In genomic region chr5:157828949-157829639, GRCh38 we compare ENCODE assay signal across 10 cellular contexts. TPM values are rescaled to one million over a fixed set of nuclear protein-coding genes. Genes with fewer than 3 reads are reported as not detected.
A peak's percentile ranks its signal among the peaks of the same experiment; 100 is the strongest.
DNase-seq lines count a peak whose midpoint lies in the region; ATAC-seq and TF ChIP-seq lines count a peak whose summit lies in the region.
"Had no signal": no experiment of that assay in that cellular context is flagged by ENCODE, and none has a peak within 500 bp of the region (broad histone marks: within the 10 kb centered on the region; RNA-seq: fewer than 3 reads in every experiment).

No MANE protein-coding gene starts in this region.

- H3K36me3 Mint-ChIP-seq in Calu3 (ENCODE audit: insufficient read depth, unreplicated experiment) = peaks cover 6% of the 10 kb centered on the region
- peaks cover 0 to 9% (median 0%) of the 10 kb centered on the region in 3 donors for H3K36me3 Mint-ChIP-seq in naive thymus-derived CD8-positive, alpha-beta T cell

- BruUV-seq in Calu3 (replicated peaks; lab: Mats Ljungman, UMichigan) = no TSS peak

- TF ChIP-seq CTCF in Calu3 (IDR thresholded peaks at IDR 0.05; ENCODE audit: unreplicated experiment) = peak; percentile 45
- peak; percentile 28 for TF ChIP-seq CTCF in HL-60 (IDR thresholded peaks at IDR 0.05; ENCODE audit: insufficient read depth, low read length)
- peak; percentile 43 for TF ChIP-seq CTCF in astrocyte of the spinal cord (IDR thresholded peaks at IDR 0.05; ENCODE audit: low read depth, low read length)
- TF ChIP-seq CTCF in stomach (IDR thresholded peaks at IDR 0.05) = no peak

- H3K9me3 Mint-ChIP-seq in Calu3 (ENCODE audit: low read depth, unreplicated experiment) = no peaks in the 10 kb centered on the region
- H3K9me3 Mint-ChIP-seq in naive thymus-derived CD8-positive, alpha-beta T cell = no peaks in the 10 kb centered on the region

- H3K27me3 ChIP-seq in HL-60 (ENCODE audit: insufficient read depth, poor library complexity, severe bottlenecking) (no peaks in the 10 kb centered on the region), stomach (no peaks in the 10 kb centered on the region)

- peak; percentile 50 to 54 for ATAC-seq in naive thymus-derived CD8-positive, alpha-beta T cell
- ATAC-seq in GM18498 (IDR thresholded peaks at IDR 0.05; ENCODE audit: unreplicated experiment) = no peak

- intact Hi-C loops in Calu3 (cut with micrococcal nuclease; ENCODE audit: unreplicated experiment) (no loop called here), stomach (cut with DNase I; ENCODE audit: low total_unique reads) (no loop called here)

- H3K27ac ChIP-seq in HL-60 (replicated peaks) = no peak overlapping the region
- peak overlapping the region in 2 of 5 donors; percentile 49 to 67 for H3K27ac ChIP-seq in stomach

- H3K4me1 Mint-ChIP-seq in Calu3 (ENCODE audit: low read depth, unreplicated experiment) = peaks cover 36% of the 10 kb centered on the region
- H3K4me1 Mint-ChIP-seq in naive thymus-derived CD8-positive, alpha-beta T cell = peaks cover 22 to 80% (median 48%) of the 10 kb centered on the region in 4 donors

- H3K4me1 ChIP-seq in stomach = peaks cover 22 to 81% (median 55%) of the 10 kb centered on the region in 4 donors

- no peak for DNase-seq in Calu3
- DNase-seq in HL-60 (ENCODE audit: low read depth in 1 of 2, low spot score in 1 of 2) = no peak
- DNase-seq in astrocyte of the spinal cord (ENCODE audit: low read depth, low spot score) = no peak
- DNase-seq in naive thymus-derived CD8-positive, alpha-beta T cell = no peak
- no peak for DNase-seq in NK-92 treated with Interleukin-12 subunit alpha and Interleukin-12 subunit beta, amount 100 ng/mL, for 24 hours (lab: John Stamatoyannopoulos, UW)
- DNase-seq in stomach = no peak
- DNase-seq in GM19238 (ENCODE audit: insufficient read length, low spot score) = no peak
- DNase-seq: activated effector memory CD4-positive, alpha-beta T cell treated with Interleukin-2 at 50 U/mL for 16 hours; NCI-H526 had no signal

- CTCF ChIA-PET in Calu3 (lab: Charles Lee) = interaction anchor here (0.6 to 1.9 kb wide), 7 partner anchors 12 to 222 kb away, joined by 3 to 5 read pairs (median 3); no protein-coding TSS in a partner anchor

- H3K9me3 ChIP-seq in stomach = no peaks in the 10 kb centered on the region

- TF ChIP-seq EP300 in stomach (IDR thresholded peaks at IDR 0.05) = no peak

- no peak for TF ChIP-seq POLR2A in stomach (IDR thresholded peaks at IDR 0.05)

- H3K27me3 Mint-ChIP-seq in Calu3 (ENCODE audit: unreplicated experiment) = no peaks in the 10 kb centered on the region
- no peaks in the 10 kb centered on the region for H3K27me3 Mint-ChIP-seq in naive thymus-derived CD8-positive, alpha-beta T cell

- H3K4me3 ChIP-seq in HL-60 (replicated peaks; ENCODE audit: insufficient read depth, low read length) = no peak overlapping the region
- H3K4me3 ChIP-seq in astrocyte of the spinal cord (ENCODE audit: low read depth, low read length) = no peak overlapping the region
- no peak overlapping the region for H3K4me3 ChIP-seq in stomach

- no peaks in the 10 kb centered on the region for H3K36me3 ChIP-seq in stomach

- whole genome bisulfite sequencing in stomach, 5 donors = 88 to 96% (median 95%) methylated on average over 4 of the region's 4 CpGs

- POLR2A ChIA-PET in naive thymus-derived CD8-positive, alpha-beta T cell (lab: Charles Lee) = no interaction called here

- in situ Hi-C loops in astrocyte of the spinal cord (cut with HindIII; ENCODE audit: low sequenced_read_pairs) = no loop called here

- H3K4me3 Mint-ChIP-seq in Calu3 (ENCODE audit: low read depth, unreplicated experiment) = no peak overlapping the region
- peak overlapping the region in 1 of 10 donors; percentile 37 for H3K4me3 Mint-ChIP-seq in naive thymus-derived CD8-positive, alpha-beta T cell

- no peak overlapping the region for H3K27ac Mint-ChIP-seq in Calu3 (ENCODE audit: unreplicated experiment)
- H3K27ac Mint-ChIP-seq in naive thymus-derived CD8-positive, alpha-beta T cell = peak overlapping the region in 4 of 10 donors; percentile 19 to 78 (median 30)

RNA-seq across cellular contexts. Expression of gene CLINT1, which starts 29.9 kb away (rescaled TPM):
- 214 and 233 TPM in 2 replicates for total RNA-seq in Calu3 (2022)
- 10 to 100 TPM; 65.7 to 68.7 TPM for total RNA-seq in naive thymus-derived CD8-positive, alpha-beta T cell
- 10 to 100 TPM; 64.7 to 75.5 (median 65.0) TPM for polyA plus RNA-seq in naive thymus-derived CD8-positive, alpha-beta T cell
- total RNA-seq in stomach = 100 to 1,000 TPM in 3 of 5 donors, 10 to 100 TPM in 2; 74.5 to 196 (median 100) TPM
- 10 to 100 TPM; 24.7 to 53.0 (median 42.3) TPM for polyA plus RNA-seq in stomach

Comparison
In these comparisons a context has a peak if more than half of its experiments do, and no peak if none do; other contexts are left out.
1. CTCF ChIP-seq: peak in Calu3 (single experiment), HL-60 (single experiment) and astrocyte of the spinal cord (single experiment); none in stomach (0 of 7).